Comparison of ENCODE assay signal across 16 cellular contexts in genomic region chr1:25668931-25669573, GRCh38. TPM values are rescaled to one million over a fixed set of nuclear protein-coding genes. Genes with fewer than 3 reads are reported as not detected.
DNase-seq lines count a peak whose midpoint lies in the region; ATAC-seq, FAIRE-seq and TF ChIP-seq lines count a peak whose summit lies in the region.
"Had no signal": no experiment of that assay in that cellular context is flagged by ENCODE, and none has a peak within 500 bp of the region (broad histone marks: within the 10 kb centered on the region; RNA-seq: fewer than 3 reads in every experiment).

No MANE protein-coding gene starts in this region.

- peaks cover 52% of the 10 kb centered on the region for H3K4me1 ChIP-seq in CD4-positive, alpha-beta memory T cell (ENCODE audit: insufficient read depth, low read length)
- peaks cover 0 to 70% (median 43%) of the 10 kb centered on the region in 4 donors for H3K4me1 ChIP-seq in sigmoid colon

- no peak overlapping the region for H3K27ac ChIP-seq in CD4-positive, alpha-beta memory T cell (ENCODE audit: low read depth, low read length)
- H3K27ac ChIP-seq in sigmoid colon = peak overlapping the region in 3 of 4 donors; percentile 68 to 82 (median 71)

- peak; percentile 54 for DNase-seq in activated naive CD4-positive, alpha-beta T cell treated with anti-CD3 and anti-CD28 coated beads for 36 hours
- DNase-seq in activated naive CD4-positive, alpha-beta T cell (lab: John Stamatoyannopoulos, UW) = no peak
- peak in 2 of 5 donors; percentile 5 to 9 for DNase-seq in CD4-positive, alpha-beta memory T cell
- DNase-seq in sigmoid colon = no peak
- no peak for DNase-seq in RCC 7860 (ENCODE audit: low spot score)
- no peak for DNase-seq in NCI-H1417 treated with DMSO at 0.1 percent for 48 hours (lab: John Stamatoyannopoulos, UW)
- DNase-seq: AML-193, H7, Kasumi-1, NCI-H1105 treated with DMSO at 0.1 percent for 48 hours, NCI-H187 treated with DMSO at 0.1 percent for 48 hours, NCI-H2171 had no signal

- FAIRE-seq in RCC 7860 (lab: Jason Lieb, UNC) = no peak

- peaks cover 2% of the 10 kb centered on the region for H3K9me3 Mint-ChIP-seq in activated naive CD4-positive, alpha-beta T cell treated with anti-CD3 and anti-CD28 coated beads for 36 hours
- H3K9me3 Mint-ChIP-seq in CD4-positive, alpha-beta memory T cell = no peaks in the 10 kb centered on the region
- H3K9me3 Mint-ChIP-seq in activated T-helper 17 cell treated with anti-CD3 and anti-CD28 coated beads, Interleukin-2, amount 50 U/mL, for 72 hours = no peaks in the 10 kb centered on the region
- H3K9me3 Mint-ChIP-seq: CD8-positive, alpha-beta memory T cell had no signal

- no peak for TF ChIP-seq POLR2A in sigmoid colon (IDR thresholded peaks at IDR 0.05)

- no peak for TF ChIP-seq EP300 in sigmoid colon (IDR thresholded peaks at IDR 0.05)

- no peaks in the 10 kb centered on the region for H3K9me3 ChIP-seq in CD4-positive, alpha-beta memory T cell (ENCODE audit: control insufficient read depth in 1 of 2, low read length in 2 of 2)
- H3K9me3 ChIP-seq in sigmoid colon = no peaks in the 10 kb centered on the region

- 74 to 84% methylated on average over 9 of the region's 9 CpGs for WGBS in sigmoid colon, 2 donors

- H3K36me3 Mint-ChIP-seq in activated naive CD4-positive, alpha-beta T cell treated with anti-CD3 and anti-CD28 coated beads for 36 hours (ENCODE audit: low read depth) = no peaks in the 10 kb centered on the region
- peaks cover 5 to 15% of the 10 kb centered on the region in 2 donors for H3K36me3 Mint-ChIP-seq in CD4-positive, alpha-beta memory T cell
- no peaks in the 10 kb centered on the region for H3K36me3 Mint-ChIP-seq in activated T-helper 17 cell treated with anti-CD3 and anti-CD28 coated beads, Interleukin-2, amount 50 U/mL, for 72 hours (ENCODE audit: low read depth)

- no peaks in the 10 kb centered on the region for H3K36me3 ChIP-seq in CD4-positive, alpha-beta memory T cell (ENCODE audit: insufficient read depth, low read length)
- H3K36me3 ChIP-seq in sigmoid colon = no peaks in the 10 kb centered on the region

- TF ChIP-seq CTCF in sigmoid colon (IDR thresholded peaks at IDR 0.05) = no peak

- H3K4me3 Mint-ChIP-seq in activated naive CD4-positive, alpha-beta T cell treated with anti-CD3 and anti-CD28 coated beads for 36 hours = peak overlapping the region; percentile 11
- peak overlapping the region in 7 of 8 donors; percentile 12 to 56 (median 48) for H3K4me3 Mint-ChIP-seq in CD4-positive, alpha-beta memory T cell
- peak overlapping the region; percentile 50 for H3K4me3 Mint-ChIP-seq in activated T-helper 17 cell treated with anti-CD3 and anti-CD28 coated beads, Interleukin-2, amount 50 U/mL, for 72 hours

- no peak overlapping the region for H3K4me3 ChIP-seq in CD4-positive, alpha-beta memory T cell (ENCODE audit: low read length in 2 of 2)
- H3K4me3 ChIP-seq in sigmoid colon = no peak overlapping the region

- H3K27ac Mint-ChIP-seq in activated naive CD4-positive, alpha-beta T cell treated with anti-CD3 and anti-CD28 coated beads for 36 hours = peak overlapping the region; percentile 38
- peak overlapping the region; percentile 3 to 86 (median 81) for H3K27ac Mint-ChIP-seq in CD4-positive, alpha-beta memory T cell
- H3K27ac Mint-ChIP-seq in activated T-helper 17 cell treated with anti-CD3 and anti-CD28 coated beads, Interleukin-2, amount 50 U/mL, for 72 hours = peak overlapping the region; percentile 74

- intact Hi-C loops in activated naive CD4-positive, alpha-beta T cell treated with anti-CD3 and anti-CD28 coated beads for 36 hours (cut with micrococcal nuclease) = no loop called here
- intact Hi-C loops in CD4-positive, alpha-beta memory T cell (cut with micrococcal nuclease) = no loop called here
- intact Hi-C loops in sigmoid colon (cut with DNase I) = no loop called here

- CTCF ChIA-PET in activated naive CD4-positive, alpha-beta T cell treated with anti-CD3 and anti-CD28 coated beads for 36 hours (lab: Charles Lee) = interaction anchor here (0.6 to 4.2 kb wide), 5 partner anchors 46 to 128 kb away, joined by 3 to 18 read pairs (median 3); no protein-coding TSS in a partner anchor
- CTCF ChIA-PET in CD4-positive, alpha-beta memory T cell (lab: Charles Lee; ENCODE audit: partially characterized antibody) = interaction anchor here (0.9 to 1.4 kb wide), 2 partner anchors 46 to 50 kb away, joined by 3 to 4 read pairs; no protein-coding TSS in a partner anchor

- ATAC-seq in activated T-helper 17 cell treated with anti-CD3 and anti-CD28 coated beads, Interleukin-2, amount 50 U/mL, for 72 hours (replicated peaks) = peak; percentile 32
- ATAC-seq in activated CD4-positive, CD25-positive, alpha-beta regulatory T cell treated with anti-CD3 and anti-CD28 coated beads, Interleukin-2, amount 50 U/mL, for 24 hours = no peak
- ATAC-seq: Right ventricle myocardium inferior had no signal

- no peaks in the 10 kb centered on the region for H3K27me3 Mint-ChIP-seq in activated naive CD4-positive, alpha-beta T cell treated with anti-CD3 and anti-CD28 coated beads for 36 hours (ENCODE audit: low read depth)
- no peaks in the 10 kb centered on the region for H3K27me3 Mint-ChIP-seq in CD4-positive, alpha-beta memory T cell
- no peaks in the 10 kb centered on the region for H3K27me3 Mint-ChIP-seq in activated T-helper 17 cell treated with anti-CD3 and anti-CD28 coated beads, Interleukin-2, amount 50 U/mL, for 72 hours
- H3K27me3 Mint-ChIP-seq: CD8-positive, alpha-beta memory T cell had no signal

- H3K4me1 Mint-ChIP-seq in activated naive CD4-positive, alpha-beta T cell treated with anti-CD3 and anti-CD28 coated beads for 36 hours (ENCODE audit: low read depth) = peaks cover 75% of the 10 kb centered on the region
- peaks cover 39 to 75% (median 48%) of the 10 kb centered on the region in 4 donors for H3K4me1 Mint-ChIP-seq in CD4-positive, alpha-beta memory T cell
- peaks cover 21% of the 10 kb centered on the region for H3K4me1 Mint-ChIP-seq in activated T-helper 17 cell treated with anti-CD3 and anti-CD28 coated beads, Interleukin-2, amount 50 U/mL, for 72 hours

- no peaks in the 10 kb centered on the region for H3K27me3 ChIP-seq in CD4-positive, alpha-beta memory T cell (ENCODE audit: insufficient read depth, low read length)
- no peaks in the 10 kb centered on the region for H3K27me3 ChIP-seq in sigmoid colon

- POLR2A ChIA-PET in CD4-positive, alpha-beta memory T cell (lab: Charles Lee; ENCODE audit: partially characterized antibody) = interaction anchor here (0.9 kb wide), 1 partner anchor 37 kb away, joined by 3 read pairs; no protein-coding TSS in a partner anchor

RNA-seq across cellular contexts. Expression of gene MAN1C1, which starts 52.5 kb away (rescaled TPM):
- 1 to 10 TPM; 4.9 to 6.3 TPM for total RNA-seq in activated naive CD4-positive, alpha-beta T cell treated with anti-CD3 and anti-CD28 coated beads for 36 hours
- 10 to 100 TPM; 42.6 to 45.1 TPM for total RNA-seq in CD4-positive, alpha-beta memory T cell
- 10 to 100 TPM in 1 of 2 donors, 1 to 10 TPM in 1; 3.6 to 10.4 TPM for polyA plus RNA-seq in CD4-positive, alpha-beta memory T cell
- 1 to 10 TPM; 6.2 to 7.7 TPM for total RNA-seq in activated T-helper 17 cell treated with anti-CD3 and anti-CD28 coated beads, Interleukin-2, amount 50 U/mL, for 72 hours
- total RNA-seq in sigmoid colon = 10 to 100 TPM; 12.8 to 32.1 (median 22.9) TPM
- 1 to 10 TPM in 2 of 3 donors, under 1 TPM in 1; 0.69 to 7.4 (median 3.6) TPM for polyA plus RNA-seq in sigmoid colon
